In the genomic region with DNA sequence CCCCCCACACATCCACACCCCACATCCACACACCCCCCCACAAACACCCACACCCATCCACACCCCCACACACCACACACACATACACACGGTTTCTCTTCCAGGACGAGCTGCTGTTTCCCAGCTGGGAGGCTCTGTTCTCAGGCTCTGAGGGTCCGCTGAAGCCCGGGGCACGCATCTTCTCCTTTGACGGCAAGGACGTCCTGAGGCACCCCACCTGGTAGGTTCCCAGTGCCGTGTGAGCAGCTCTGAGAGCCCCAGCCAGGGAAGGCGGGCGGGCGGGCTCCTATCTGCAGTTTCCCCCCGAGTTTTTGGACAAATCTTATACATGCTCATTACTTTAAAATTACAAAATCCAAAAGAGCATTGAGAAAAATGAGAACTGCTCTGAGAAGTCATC, we compare ENCODE assay signal across 25 cellular contexts. TPM values are rescaled to one million over a fixed set of nuclear protein-coding genes. Genes with fewer than 3 reads are reported as not detected.
A peak's percentile ranks its signal among the peaks of the same experiment; 100 is the strongest.
DNase-seq lines count a peak whose midpoint lies in the region; ATAC-seq, FAIRE-seq and TF ChIP-seq lines count a peak whose summit lies in the region.
"Had no signal": no experiment of that assay in that cellular context is flagged by ENCODE, and none has a peak within 500 bp of the region (broad histone marks: within the 10 kb centered on the region; RNA-seq: fewer than 3 reads in every experiment).

No MANE protein-coding gene starts in this region.

- TF ChIP-seq CTCF in 22Rv1 (IDR thresholded peaks at IDR 0.05) (no peak), VCaP (conservative IDR thresholded peaks at IDR 0.05) (no peak), ovary (IDR thresholded peaks at IDR 0.05) (no peak), omental fat pad (IDR thresholded peaks at IDR 0.05) (no peak)

- H3K4me3 ChIP-seq in right cardiac atrium (ENCODE audit: low read length) = no peak overlapping the region
- H3K4me3 ChIP-seq in ovary = no peak overlapping the region
- H3K4me3 ChIP-seq: adrenal gland, BLaER1, breast epithelium, prostate gland, transverse colon had no signal

- no peak for FAIRE-seq in RCC 7860 (lab: Jason Lieb, UNC)
- FAIRE-seq: endometrium had no signal

- H3K27me3 ChIP-seq in right cardiac atrium (ENCODE audit: control insufficient read depth, insufficient read depth) (no peaks in the 10 kb centered on the region), ovary (no peaks in the 10 kb centered on the region)
- H3K27me3 ChIP-seq: adrenal gland, BLaER1, breast epithelium, transverse colon had no signal

- no peak for TF ChIP-seq POLR2A in ovary (IDR thresholded peaks at IDR 0.05)

- no peak for ATAC-seq in right cardiac atrium
- no peak for ATAC-seq in omental fat pad (ENCODE audit: low FRiP score)
- ATAC-seq: activated CD8-positive, alpha-beta T cell treated with anti-CD3 and anti-CD28 coated beads for 36 hours; SK-N-SH treated with all-trans-retinoic acid at 6 μM for 48 hours had no signal

- 82% methylated on average over 12 of the region's 12 CpGs for WGBS in right cardiac atrium
- WGBS in ovary, 3 donors = 68 to 71% (median 69%) methylated on average over 12 of the region's 12 CpGs

- intact Hi-C loops in right cardiac atrium (cut with DNase I) = no loop called here
- intact Hi-C loops in ovary (cut with DNase I) = no loop called here

- DNase-seq in right cardiac atrium = peak in 2 of 3 donors; percentile 8 to 44
- DNase-seq in ovary = peak in 4 of 5 donors; percentile 8 to 33 (median 14)
- no peak for DNase-seq in NCI-H1694 treated with DMSO at 0.1 percent for 48 hours (lab: John Stamatoyannopoulos, UW)
- no peak for DNase-seq in COLO829 (ENCODE audit: low spot score)
- no peak for DNase-seq in RCC 7860 (ENCODE audit: low spot score)
- DNase-seq in omental fat pad (ENCODE audit: low spot score) = no peak
- DNase-seq: activated CD4-positive, CD25-positive, alpha-beta regulatory T cell; activated CD8-positive, alpha-beta T cell treated with anti-CD3 and anti-CD28 coated beads for 36 hours; activated naive CD4-positive, alpha-beta T cell; activated T-cell treated with anti-CD3 and anti-CD28 coated beads for 4 hours; NCI-H1105 treated with DMSO at 0.1 percent for 48 hours; NCI-H510A treated with DMSO at 0.1 percent for 48 hours; nephron progenitor cell; NK-92 treated with Interleukin-12 subunit alpha and Interleukin-12 subunit beta, amount 100 ng/mL, for 24 hours; stimulated activated CD4-positive, alpha-beta T cell treated with anti-CD3 and anti-CD28 coated beads, Interleukin-4, amount 100 ng/mL, for 1 hour; transverse colon had no signal

- no peaks in the 10 kb centered on the region for H3K36me3 ChIP-seq in ovary
- H3K36me3 ChIP-seq: breast epithelium, prostate gland, transverse colon had no signal

- no peaks in the 10 kb centered on the region for H3K9me3 ChIP-seq in right cardiac atrium (ENCODE audit: control insufficient read depth, low read length)
- no peaks in the 10 kb centered on the region for H3K9me3 ChIP-seq in ovary
- H3K9me3 ChIP-seq: adrenal gland, BLaER1, breast epithelium, prostate gland, transverse colon had no signal

- H3K27ac ChIP-seq in 22Rv1 (peak overlapping the region; percentile 94; the same call in 1 of the 2 replicates), VCaP (peak overlapping the region; percentile 100), right cardiac atrium (ENCODE audit: low read length) (no peak overlapping the region), ovary (no peak overlapping the region)
- H3K27ac ChIP-seq: adrenal gland, HL-60, transverse colon had no signal

- no peaks in the 10 kb centered on the region for H3K4me1 ChIP-seq in right cardiac atrium (ENCODE audit: control insufficient read depth, insufficient read depth, low read length)
- H3K4me1 ChIP-seq in ovary (ENCODE audit: insufficient read depth) = no peaks in the 10 kb centered on the region
- H3K4me1 ChIP-seq: adrenal gland had no signal

- TF ChIP-seq EP300 in ovary (IDR thresholded peaks at IDR 0.05) = no peak

RNA-seq across cellular contexts. Expression of a gene that starts 31.2 kb away (rescaled TPM):
- 1 to 10 TPM; 2.3 to 5.0 (median 3.8) TPM for total RNA-seq in right cardiac atrium
- 3.9 TPM for polyA plus RNA-seq in right cardiac atrium
- total RNA-seq in ovary = 10 to 100 TPM in 4 of 7 donors, 1 to 10 TPM in 3; 2.4 to 18.2 (median 10.1) TPM
- polyA plus RNA-seq in ovary = 1 to 10 TPM in 1 of 2 donors, under 1 TPM in 1; 0.88 to 6.9 TPM
- total RNA-seq in omental fat pad = 10 to 100 TPM in 3 of 4 donors, 1 to 10 TPM in 1; 5.8 to 18.6 (median 14.6) TPM

Comparison
In these comparisons a context has a peak if more than half of its experiments do, and no peak if none do; other contexts are left out.
1. H3K27ac ChIP-seq: peak in 22Rv1 (single experiment) and VCaP (single experiment); none in right cardiac atrium (single experiment) and ovary (0 of 2).
2. DNase-seq: peak in right cardiac atrium (2 of 3) and ovary (4 of 5); none in NCI-H1694 treated with DMSO at 0.1 percent for 48 hours (single experiment), COLO829 (single experiment), RCC 7860 (single experiment) and omental fat pad (single experiment).